ENCODE assay signal across 9 cellular contexts in genomic region chr12:109888179-109889020, GRCh38. TPM values are rescaled to one million over a fixed set of nuclear protein-coding genes. Genes with fewer than 3 reads are reported as not detected.
A peak's percentile ranks its signal among the peaks of the same experiment; 100 is the strongest.
DNase-seq lines count a peak whose midpoint lies in the region; ATAC-seq and TF ChIP-seq lines count a peak whose summit lies in the region.
"Had no signal": no experiment of that assay in that cellular context is flagged by ENCODE, and none has a peak within 500 bp of the region (broad histone marks: within the 10 kb centered on the region; RNA-seq: fewer than 3 reads in every experiment).

No MANE protein-coding gene starts in this region.

- no peaks in the 10 kb centered on the region for H3K27me3 ChIP-seq in right atrium auricular region
- no peaks in the 10 kb centered on the region for H3K27me3 ChIP-seq in upper lobe of right lung

- no peaks in the 10 kb centered on the region for H3K36me3 Mint-ChIP-seq in activated T-cell treated with anti-CD3 and anti-CD28 coated beads, Interleukin-2, amount 50 U/mL, for 24 hours (ENCODE audit: low read depth)

- H3K27ac Mint-ChIP-seq in activated T-cell treated with anti-CD3 and anti-CD28 coated beads, Interleukin-2, amount 50 U/mL, for 24 hours, result peak overlapping the region; percentile 92

- H3K9me3 Mint-ChIP-seq in activated T-cell treated with anti-CD3 and anti-CD28 coated beads, Interleukin-2, amount 50 U/mL, for 24 hours, result no peaks in the 10 kb centered on the region

- H3K4me1 ChIP-seq in right atrium auricular region (peaks cover 0 to 11% of the 10 kb centered on the region in 2 donors), upper lobe of right lung (peaks cover 5% of the 10 kb centered on the region)
- H3K4me1 ChIP-seq: tibial artery had no signal

- no peaks in the 10 kb centered on the region for H3K27me3 Mint-ChIP-seq in activated T-cell treated with anti-CD3 and anti-CD28 coated beads, Interleukin-2, amount 50 U/mL, for 24 hours

- H3K4me3 Mint-ChIP-seq in activated T-cell treated with anti-CD3 and anti-CD28 coated beads, Interleukin-2, amount 50 U/mL, for 24 hours, result peak overlapping the region; percentile 56

- no peak overlapping the region for H3K4me3 ChIP-seq in right atrium auricular region
- no peak overlapping the region for H3K4me3 ChIP-seq in upper lobe of right lung
- H3K4me3 ChIP-seq: tibial artery had no signal

- ATAC-seq in upper lobe of right lung (peak; percentile 85), HG02759 (IDR thresholded peaks at IDR 0.05; ENCODE audit: unreplicated experiment) (no peak)

- H3K9me3 ChIP-seq in right atrium auricular region, result no peaks in the 10 kb centered on the region
- H3K9me3 ChIP-seq in upper lobe of right lung, result no peaks in the 10 kb centered on the region
- H3K9me3 ChIP-seq: tibial artery had no signal

- DNase-seq in AG09319 (ENCODE audit: extremely low read depth, low read depth) (peak; percentile 69), HS-5 (ENCODE audit: low read depth) (peak; percentile 99), right atrium auricular region (ENCODE audit: low spot score) (no peak), upper lobe of right lung (no peak), NCI-H526 (lab: John Stamatoyannopoulos, UW) (no peak), midbrain (lab: John Stamatoyannopoulos, UW) (no peak)
- DNase-seq in activated T-cell treated with anti-CD3 and anti-CD28 coated beads, Interleukin-2, amount 50 U/mL, for 24 hours, result peak; percentile 40

- TF ChIP-seq CTCF in AG09319 (IDR thresholded peaks at IDR 0.05; ENCODE audit: low read depth, low read length), result no peak
- no peak for TF ChIP-seq CTCF in right atrium auricular region (IDR thresholded peaks at IDR 0.05)
- no peak for TF ChIP-seq CTCF in upper lobe of right lung (IDR thresholded peaks at IDR 0.05)

- H3K27ac ChIP-seq in right atrium auricular region, result peak overlapping the region; percentile 24 to 61
- peak overlapping the region; percentile 74 for H3K27ac ChIP-seq in upper lobe of right lung
- H3K27ac ChIP-seq: tibial artery had no signal

- H3K4me1 Mint-ChIP-seq in activated T-cell treated with anti-CD3 and anti-CD28 coated beads, Interleukin-2, amount 50 U/mL, for 24 hours (ENCODE audit: low read depth), result peaks cover 41% of the 10 kb centered on the region

- intact Hi-C loops in upper lobe of right lung (cut with DNase I), result no loop called here

- H3K36me3 ChIP-seq in right atrium auricular region (no peaks in the 10 kb centered on the region), upper lobe of right lung (no peaks in the 10 kb centered on the region)
- H3K36me3 ChIP-seq: tibial artery had no signal

RNA-seq across cellular contexts. Expression of gene GLTP, which starts 8.1 kb away (rescaled TPM):
- total RNA-seq in right atrium auricular region (10 to 100 TPM; 29.0 to 43.2 TPM), upper lobe of right lung (44.0 TPM)

RNA-seq across cellular contexts. Expression of gene TCHP, which starts 11.7 kb away (rescaled TPM):
- total RNA-seq in right atrium auricular region (1 to 10 TPM; 6.4 to 9.4 TPM), upper lobe of right lung (16.5 TPM)

RNA-seq across cellular contexts. Expression of gene TRPV4, which starts 55.2 kb away (rescaled TPM):
- total RNA-seq in right atrium auricular region, result under 1 TPM; 0.59 to 0.90 TPM
- 4.5 TPM for total RNA-seq in upper lobe of right lung

Comparison
In these comparisons a context has a peak if more than half of its experiments do, and no peak if none do; other contexts are left out.
1. DNase-seq: peak in AG09319 (single experiment), HS-5 (single experiment) and activated T-cell treated with anti-CD3 and anti-CD28 coated beads, Interleukin-2, amount 50 U/mL, for 24 hours (single experiment); none in right atrium auricular region (single experiment), upper lobe of right lung (single experiment), NCI-H526 (0 of 2) and midbrain (single experiment).